6 cellular contexts compared by ENCODE assay signal in genomic region chr9:128703616-128704355, GRCh38. TPM values are rescaled to one million over a fixed set of nuclear protein-coding genes. Genes with fewer than 3 reads are reported as not detected.
A peak's percentile ranks its signal among the peaks of the same experiment; 100 is the strongest.
DNase-seq lines count a peak whose midpoint lies in the region; ATAC-seq and TF ChIP-seq lines count a peak whose summit lies in the region.

No MANE protein-coding gene starts in this region.

- no peak overlapping the region for H3K9ac ChIP-seq in liver (ENCODE audit: low read depth in 1 of 2, low read length in 2 of 2)

- CTCF ChIA-PET in activated B cell treated with CpG ODN at 0.5 μM for 24 hours (lab: Charles Lee), result interaction anchor here (0.9 to 1.0 kb wide), 2 partner anchors 10 to 19 kb away, joined by 3 read pairs; no protein-coding TSS in a partner anchor

- H3K4me3 ChIP-seq in BE2C (ENCODE audit: low read depth, low read length) (peak overlapping the region; percentile 78), liver (ENCODE audit: low read depth in 1 of 3, low read length in 3 of 3) (no peak overlapping the region)

- H3K36me3 Mint-ChIP-seq in activated B cell treated with CpG ODN at 0.5 μM for 24 hours (ENCODE audit: low read depth), result no peaks in the 10 kb centered on the region

- H3K4me3 Mint-ChIP-seq in activated B cell treated with CpG ODN at 0.5 μM for 24 hours, result peak overlapping the region; percentile 85

- 79% methylated on average over 31 of the region's 31 CpGs for WGBS in liver

- intact Hi-C loops in activated B cell treated with CpG ODN at 0.5 μM for 24 hours (cut with micrococcal nuclease), result loop anchor here (2.0 to 10.0 kb wide), 3 partner anchors 19 to 241 kb away; partner anchors contain the start of genes DOLK, ENDOG and NUP188

- POLR2A ChIA-PET in activated B cell treated with CpG ODN at 0.5 μM for 24 hours (lab: Charles Lee), result interaction anchor here (0.5 to 1.3 kb wide), 5 partner anchors 10 to 30 kb away, joined by 4 to 8 read pairs (median 4); partner anchors contain the start of gene ZDHHC12

- H3K9me3 Mint-ChIP-seq in activated B cell treated with CpG ODN at 0.5 μM for 24 hours, result no peaks in the 10 kb centered on the region

- H3K27me3 Mint-ChIP-seq in activated B cell treated with CpG ODN at 0.5 μM for 24 hours, result no peaks in the 10 kb centered on the region

- H3K9me3 ChIP-seq in BE2C (no peaks in the 10 kb centered on the region), liver (ENCODE audit: control insufficient read depth in 4 of 4, low read length in 3 of 4) (no peaks in the 10 kb centered on the region)

- ATAC-seq in activated B cell treated with CpG ODN at 0.5 μM for 24 hours (ENCODE audit: low read depth) (no peak), HG03039 (IDR thresholded peaks at IDR 0.05; ENCODE audit: unreplicated experiment) (no peak)

- peak overlapping the region; percentile 18 to 22 for H3K27ac ChIP-seq in liver (ENCODE audit: low read depth in 1 of 2, low read length in 2 of 2)

- DNase-seq in BE2C (no peak), activated B cell treated with CpG ODN at 0.5 μM for 24 hours (no peak), GF-D8 (lab: John Stamatoyannopoulos, UW) (no peak), A172 (ENCODE audit: low spot score) (no peak)

- H3K4me1 ChIP-seq in BE2C (no peaks in the 10 kb centered on the region), liver (ENCODE audit: control insufficient read depth in 4 of 4, insufficient read depth in 4 of 4, low read length in 3 of 4) (peaks cover 0 to 8% (median 0%) of the 10 kb centered on the region in 4 donors)

- H3K27me3 ChIP-seq in BE2C, result no peaks in the 10 kb centered on the region
- no peaks in the 10 kb centered on the region for H3K27me3 ChIP-seq in liver (ENCODE audit: control insufficient read depth in 4 of 4, insufficient read depth in 4 of 4, low read length in 3 of 4)

- H3K36me3 ChIP-seq in BE2C (peaks cover 16% of the 10 kb centered on the region), liver (ENCODE audit: control insufficient read depth in 4 of 4, insufficient read depth in 3 of 4, low read depth in 1 of 4, low read length in 3 of 4) (no peaks in the 10 kb centered on the region)

- no peak overlapping the region for H3K27ac Mint-ChIP-seq in activated B cell treated with CpG ODN at 0.5 μM for 24 hours

- H3K4me1 Mint-ChIP-seq in activated B cell treated with CpG ODN at 0.5 μM for 24 hours, result peaks cover 13% of the 10 kb centered on the region

- TF ChIP-seq RAD21 in liver (IDR thresholded peaks at IDR 0.05), result no peak

- TF ChIP-seq CTCF in BE2C (IDR thresholded peaks at IDR 0.05; ENCODE audit: low read depth, low read length), result no peak
- TF ChIP-seq CTCF in activated B cell treated with CpG ODN at 0.5 μM for 24 hours (IDR thresholded peaks at IDR 0.05), result no peak
- no peak for TF ChIP-seq CTCF in liver (IDR thresholded peaks at IDR 0.05; ENCODE audit: low read depth, low read length, missing input control)

TF ChIP-seq in liver, 16 proteins besides CTCF, POLR2A, EP300 and RAD21:
- TF ChIP-seq TAF1 (conservative IDR thresholded peaks at IDR 0.05), result no peak
- TF ChIP-seq FOXA1 (IDR thresholded peaks at IDR 0.05), result no peak
- TF ChIP-seq YY1 (IDR thresholded peaks at IDR 0.05), result no peak
- peak; percentile 38 for TF ChIP-seq NR2F2 (IDR thresholded peaks at IDR 0.05)
- no peak for TF ChIP-seq HNF4A (conservative IDR thresholded peaks at IDR 0.05)
- TF ChIP-seq GABPA (IDR thresholded peaks at IDR 0.05 in 1 of 2, conservative IDR thresholded peaks at IDR 0.05 in 1 of 2), result no peak
- TF ChIP-seq REST (IDR thresholded peaks at IDR 0.05), result no peak
- TF ChIP-seq FOXA2 (IDR thresholded peaks at IDR 0.05), result no peak
- no peak for TF ChIP-seq ATF3 (IDR thresholded peaks at IDR 0.05)

RNA-seq across cellular contexts. Expression of gene PKN3, which starts 1.5 kb away (rescaled TPM):
- 8.3 TPM for polyA plus RNA-seq in BE2C (2012; ENCODE audit: insufficient read depth, insufficient read length, low read depth)
- total RNA-seq in activated B cell treated with CpG ODN at 0.5 μM for 24 hours, result 16.9 and 17.4 TPM in 2 replicates
- total RNA-seq in liver, result 1 to 10 TPM; 2.0 to 4.2 TPM
- 1 to 10 TPM in 1 of 2 donors, under 1 TPM in 1; 0.61 to 1.1 TPM for polyA plus RNA-seq in liver
- total RNA-seq in A172 (2014; rRNA removed; shearing (Covaris generic)), result 16.6 and 18.1 TPM in 2 replicates

RNA-seq across cellular contexts. Expression of gene SET, which starts 14.8 kb away (rescaled TPM):
- polyA plus RNA-seq in BE2C (2012; ENCODE audit: insufficient read depth, insufficient read length, low read depth), result 442 TPM
- total RNA-seq in activated B cell treated with CpG ODN at 0.5 μM for 24 hours (762 and 801 TPM in 2 replicates), liver (10 to 100 TPM; 79.9 to 95.6 TPM)
- 10 to 100 TPM; 58.2 to 58.8 TPM for polyA plus RNA-seq in liver
- 1,187 and 1,647 TPM in 2 replicates for total RNA-seq in A172 (2014; rRNA removed; shearing (Covaris generic))

RNA-seq across cellular contexts. Expression of gene ZDHHC12, which starts 20.1 kb away (rescaled TPM):
- polyA plus RNA-seq in BE2C (2012; ENCODE audit: insufficient read depth, insufficient read length, low read depth), result 13.5 TPM
- total RNA-seq in activated B cell treated with CpG ODN at 0.5 μM for 24 hours, result 40.0 and 40.7 TPM in 2 replicates
- total RNA-seq in liver, result 10 to 100 TPM; 24.7 to 29.7 TPM
- 10 to 100 TPM; 30.9 to 48.2 TPM for polyA plus RNA-seq in liver
- 153 and 193 TPM in 2 replicates for total RNA-seq in A172 (2014; rRNA removed; shearing (Covaris generic))

RNA-seq across cellular contexts. Expression of gene DYNC2I2, which starts 47.1 kb away (rescaled TPM):
- 84.7 TPM for polyA plus RNA-seq in BE2C (2012; ENCODE audit: insufficient read depth, insufficient read length, low read depth)
- total RNA-seq in activated B cell treated with CpG ODN at 0.5 μM for 24 hours (58.0 and 60.2 TPM in 2 replicates), liver (10 to 100 TPM; 10.9 to 58.0 TPM)
- polyA plus RNA-seq in liver, result 10 to 100 TPM; 18.5 to 20.7 TPM
- total RNA-seq in A172 (2014; rRNA removed; shearing (Covaris generic)), result 239 and 244 TPM in 2 replicates
